9 cellular contexts compared by ENCODE assay signal in the genomic region with DNA sequence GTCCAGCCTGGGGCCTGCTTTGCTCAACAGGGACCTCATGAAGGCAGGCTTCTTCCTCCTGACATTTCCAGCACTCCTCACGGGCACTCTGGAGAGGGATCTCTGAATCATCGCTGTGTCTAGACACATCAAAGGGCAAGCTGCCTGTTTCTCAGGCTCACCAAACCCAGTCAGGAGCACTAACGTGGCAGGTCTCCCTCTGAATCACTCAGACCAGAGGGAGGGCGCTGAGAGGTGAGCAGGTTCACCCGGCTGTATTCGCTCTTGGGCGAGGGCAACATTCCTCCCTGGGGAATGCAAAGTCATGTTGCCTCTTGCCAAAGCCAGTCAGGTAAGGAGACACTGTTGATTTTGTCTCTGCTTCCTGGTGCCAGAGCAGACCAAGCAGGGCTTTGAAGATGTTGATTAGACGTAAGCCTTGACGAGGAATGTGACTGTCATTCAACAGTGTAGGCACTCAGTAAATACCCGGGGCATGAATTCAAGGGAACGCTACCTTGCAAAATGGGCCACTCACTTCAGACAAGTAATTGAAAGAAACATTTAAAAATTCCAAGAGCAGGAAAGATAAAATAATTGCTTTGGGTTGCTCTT. TPM values are rescaled to one million over a fixed set of nuclear protein-coding genes. Genes with fewer than 3 reads are reported as not detected.
DNase-seq lines count a peak whose midpoint lies in the region; ATAC-seq and TF ChIP-seq lines count a peak whose summit lies in the region.
"Had no signal": no experiment of that assay in that cellular context is flagged by ENCODE, and none has a peak within 500 bp of the region (broad histone marks: within the 10 kb centered on the region; RNA-seq: fewer than 3 reads in every experiment).

No MANE protein-coding gene starts in this region.

- DNase-seq in AG04450 (ENCODE audit: low read depth, low spot score) (no peak), body of pancreas (peak; percentile 41 to 75 (median 60)), right lobe of liver (peak in 2 of 3 donors; percentile 44 to 62), natural killer cell (no peak)
- no peak for DNase-seq in activated T-cell treated with anti-CD3 and anti-CD28 coated beads, Interleukin-2, amount 50 U/mL, for 48 hours
- DNase-seq in effector CD4-positive, alpha-beta T cell: no peak
- DNase-seq in activated CD4-positive, CD25-positive, alpha-beta regulatory T cell (lab: John Stamatoyannopoulos, UW): no peak

- peak overlapping the region; percentile 81 for H3K27ac ChIP-seq in AG04450 (ENCODE audit: low read depth, low read length)
- peak overlapping the region; percentile 88 for H3K27ac ChIP-seq in HUES48 (ENCODE audit: low read depth, low read length)
- peak overlapping the region; percentile 48 to 74 (median 62) for H3K27ac ChIP-seq in body of pancreas
- H3K27ac ChIP-seq in right lobe of liver: peak overlapping the region in 1 of 3 donors; percentile 1

- WGBS in body of pancreas, 2 donors: 40 to 54% methylated on average over 7 to 11 of the region's 11 CpGs
- WGBS in right lobe of liver (ENCODE audit: insufficient coverage, low coverage, low lambda C conversion rate, missing lambda C conversion rate): 70% methylated on average over 4 of the region's 11 CpGs

- intact Hi-C loops in body of pancreas (cut with DNase I) (no loop called here), right lobe of liver (cut with DNase I) (no loop called here), natural killer cell (cut with micrococcal nuclease) (no loop called here)

- H3K4me3 ChIP-seq in AG04450 (ENCODE audit: low read depth, low read length): no peak overlapping the region
- no peak overlapping the region for H3K4me3 ChIP-seq in HUES48 (ENCODE audit: low read depth, low read length)
- H3K4me3 ChIP-seq in body of pancreas: no peak overlapping the region
- no peak overlapping the region for H3K4me3 ChIP-seq in right lobe of liver

- H3K9me3 ChIP-seq in AG04450 (ENCODE audit: control insufficient read depth, insufficient read depth, low read length) (no peaks in the 10 kb centered on the region), HUES48 (ENCODE audit: control insufficient read depth, insufficient read depth, low read length) (no peaks in the 10 kb centered on the region), body of pancreas (no peaks in the 10 kb centered on the region), right lobe of liver (no peaks in the 10 kb centered on the region)

- peak overlapping the region; percentile 21 for H3K9ac ChIP-seq in HUES48 (ENCODE audit: low read depth, low read length)

- no peak for TF ChIP-seq POLR2A in body of pancreas (IDR thresholded peaks at IDR 0.05)
- TF ChIP-seq POLR2A in right lobe of liver (IDR thresholded peaks at IDR 0.05): no peak

- H3K27ac Mint-ChIP-seq in natural killer cell: no peak overlapping the region

- POLR2A ChIA-PET in AG04450 (lab: Yijun Ruan, JAX): no interaction called here

- no peaks in the 10 kb centered on the region for H3K27me3 ChIP-seq in AG04450 (ENCODE audit: control insufficient read depth, insufficient read depth, low read length)
- H3K27me3 ChIP-seq in HUES48 (ENCODE audit: control insufficient read depth, insufficient read depth, low read length): no peaks in the 10 kb centered on the region
- H3K27me3 ChIP-seq in body of pancreas: no peaks in the 10 kb centered on the region
- H3K27me3 ChIP-seq in right lobe of liver: no peaks in the 10 kb centered on the region

- TF ChIP-seq CTCF in AG04450 (IDR thresholded peaks at IDR 0.05; ENCODE audit: low read depth, low read length) (no peak), body of pancreas (IDR thresholded peaks at IDR 0.05) (no peak), right lobe of liver (IDR thresholded peaks at IDR 0.05) (no peak), natural killer cell (IDR thresholded peaks at IDR 0.05) (no peak)

- H3K4me1 Mint-ChIP-seq in natural killer cell: no peaks in the 10 kb centered on the region

- no peaks in the 10 kb centered on the region for H3K36me3 ChIP-seq in HUES48 (ENCODE audit: control insufficient read depth, insufficient read depth, low read length)
- H3K36me3 ChIP-seq in body of pancreas (replicated peaks in 1 of 2; ENCODE audit: insufficient read depth in 1 of 2, low read depth in 2 of 2): no peaks in the 10 kb centered on the region
- no peaks in the 10 kb centered on the region for H3K36me3 ChIP-seq in right lobe of liver

- CTCF ChIA-PET in AG04450 (lab: Charles Lee): interaction anchor here (0.7 to 1.8 kb wide), 3 partner anchors 8 to 20 kb away, joined by 3 to 4 read pairs (median 3); no protein-coding TSS in a partner anchor

- H3K4me3 Mint-ChIP-seq in natural killer cell: no peak overlapping the region

- H3K27me3 Mint-ChIP-seq in natural killer cell (ENCODE audit: low read depth in 2 of 2): peaks cover 3 to 6% of the 10 kb centered on the region in 2 donors

- H3K36me3 Mint-ChIP-seq in natural killer cell: no peaks in the 10 kb centered on the region

- H3K4me1 ChIP-seq in HUES48 (ENCODE audit: control insufficient read depth, insufficient read depth, low read length) (peaks cover 9% of the 10 kb centered on the region), body of pancreas (no peaks in the 10 kb centered on the region), right lobe of liver (no peaks in the 10 kb centered on the region)

- no peaks in the 10 kb centered on the region for H3K9me3 Mint-ChIP-seq in natural killer cell

- peak; percentile 97 for ATAC-seq in body of pancreas
- peak; percentile 42 to 92 (median 78) for ATAC-seq in right lobe of liver
- no peak for ATAC-seq in natural killer cell

RNA-seq across cellular contexts. Expression of gene CYP24A1, which starts 50.1 kb away (rescaled TPM):
- 2.1 TPM in 1 of 2 replicates, not detected in the other for polyA plus RNA-seq in AG04450 (2011; rRNA removed)
- polyA minus RNA-seq in AG04450 (2011; rRNA and poly(A)+ RNA removed): 0.18 and 0.43 TPM in 2 replicates
- total RNA-seq in body of pancreas (not detected), right lobe of liver (not detected), natural killer cell (under 1 TPM in 1 of 3 donors, not detected in 2; 0.12 TPM)
- total RNA-seq: endothelial cell of umbilical vein had no signal
- polyA plus RNA-seq: endothelial cell of umbilical vein had no signal

RNA-seq across cellular contexts. Expression of gene BCAS1, which starts 53.3 kb away (rescaled TPM):
- not detected in 2 replicates for polyA plus RNA-seq in AG04450 (2011; rRNA removed)
- polyA minus RNA-seq in AG04450 (2011; rRNA and poly(A)+ RNA removed): not detected in 2 replicates
- total RNA-seq in body of pancreas (1 to 10 TPM in 1 of 2 donors, not detected in 1; 2.1 TPM), right lobe of liver (under 1 TPM in 4 of 6 experiments, not detected in 2; 0.07 to 0.43 (median 0.15) TPM), natural killer cell (1 to 10 TPM in 1 of 3 donors, under 1 TPM in 2; 0.31 to 1.2 (median 0.68) TPM)
- total RNA-seq: endothelial cell of umbilical vein had no signal
- polyA plus RNA-seq: endothelial cell of umbilical vein had no signal

Comparison
In these comparisons a context has a peak if more than half of its experiments do, and no peak if none do; other contexts are left out.
1. DNase-seq: peak in body of pancreas (4 of 4) and right lobe of liver (2 of 3); none in AG04450 (single experiment), activated T-cell treated with anti-CD3 and anti-CD28 coated beads, Interleukin-2, amount 50 U/mL, for 48 hours (0 of 2), natural killer cell (single experiment), effector CD4-positive, alpha-beta T cell (single experiment) and activated CD4-positive, CD25-positive, alpha-beta regulatory T cell (0 of 4).
2. ATAC-seq: peak in body of pancreas (single experiment) and right lobe of liver (4 of 4); none in natural killer cell (0 of 3).